Comparison of ENCODE assay signal across 20 cellular contexts in the genomic region with DNA sequence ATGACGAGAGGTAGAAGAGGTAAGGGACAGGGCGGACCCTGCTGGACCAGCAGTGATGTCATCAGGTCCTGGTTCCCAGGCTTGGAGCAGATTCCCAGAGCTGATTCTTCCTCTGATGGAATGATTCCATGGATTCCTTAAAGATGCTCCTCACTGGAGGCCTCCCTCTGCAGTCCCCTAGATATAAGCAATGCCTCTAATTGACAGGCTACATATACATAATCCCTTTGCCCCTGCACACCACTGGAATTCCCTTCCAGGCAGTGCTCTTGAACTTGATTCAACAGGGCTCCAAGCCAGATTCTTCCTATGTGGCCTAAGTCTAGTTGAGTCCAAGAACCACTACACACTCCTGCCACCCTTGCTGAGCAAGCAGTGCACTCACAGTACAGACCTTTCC. TPM values are rescaled to one million over a fixed set of nuclear protein-coding genes. Genes with fewer than 3 reads are reported as not detected.
DNase-seq lines count a peak whose midpoint lies in the region; ATAC-seq, FAIRE-seq and TF ChIP-seq lines count a peak whose summit lies in the region.
"Had no signal": no experiment of that assay in that cellular context is flagged by ENCODE, and none has a peak within 500 bp of the region (broad histone marks: within the 10 kb centered on the region; RNA-seq: fewer than 3 reads in every experiment).

No MANE protein-coding gene starts in this region.

- H3K14ac ChIP-seq in IMR-90 (replicated peaks; ENCODE audit: low read depth, low read length) = peak overlapping the region; percentile 81
- no peak overlapping the region for H3K14ac ChIP-seq in H1 (ENCODE audit: insufficient read length)

- H3K23me2 ChIP-seq in H1 (ENCODE audit: low read depth, low read length) = no peaks in the 10 kb centered on the region

- no peak overlapping the region for H3K27ac Mint-ChIP-seq in activated CD4-positive, alpha-beta memory T cell treated with anti-CD3 and anti-CD28 coated beads, Interleukin-2, amount 10 ng/mL, durations not matched to agents 7 days and 5 days
- H3K27ac Mint-ChIP-seq: CD4-positive, alpha-beta memory T cell had no signal

- H4K8ac ChIP-seq in IMR-90 (ENCODE audit: low read depth in 2 of 2, low read length in 2 of 2) = peak overlapping the region in 1 of 2 experiments; percentile 8; a peak in 1 of 4 replicates
- H4K8ac ChIP-seq in H1 (ENCODE audit: extremely low read depth, insufficient read depth, low read length) = no peak overlapping the region
- H4K8ac ChIP-seq in mesendoderm (ENCODE audit: low read depth, low read length) = no peak overlapping the region

- peak overlapping the region; percentile 24; the same call in 1 of the 2 replicates for H3K23ac ChIP-seq in IMR-90 (ENCODE audit: low read depth, low read length)
- no peak overlapping the region for H3K23ac ChIP-seq in H1 (ENCODE audit: insufficient read length)
- no peak overlapping the region for H3K23ac ChIP-seq in mesendoderm (ENCODE audit: low read length)

- H2BK12ac ChIP-seq in H1 (ENCODE audit: low read depth, low read length) = 0 out of 2 replicates have a peak overlapping the region, but pooled peaks have one; percentile 4

- H3K4me1 Mint-ChIP-seq in activated CD4-positive, alpha-beta memory T cell treated with anti-CD3 and anti-CD28 coated beads, Interleukin-2, amount 10 ng/mL, durations not matched to agents 7 days and 5 days = no peaks in the 10 kb centered on the region
- H3K4me1 Mint-ChIP-seq: CD4-positive, alpha-beta memory T cell had no signal

- no peak overlapping the region for H3K9ac ChIP-seq in IMR-90 (ENCODE audit: low read depth, low read length)
- no peak overlapping the region for H3K9ac ChIP-seq in H1 (replicated peaks in 1 of 4; ENCODE audit: extremely low read depth in 1 of 4, low read depth in 3 of 4, low read length in 3 of 4)
- no peak overlapping the region for H3K9ac ChIP-seq in mesendoderm (ENCODE audit: low read length)

- POLR2A ChIA-PET in AG04450 (lab: Yijun Ruan, JAX) = no interaction called here
- POLR2A ChIA-PET in IMR-90 (lab: Charles Lee; ENCODE audit: unreplicated experiment) = no interaction called here
- POLR2A ChIA-PET in H1 (lab: Charles Lee; ENCODE audit: partially characterized antibody) = no interaction called here
- POLR2A ChIA-PET in activated CD4-positive, alpha-beta memory T cell treated with anti-CD3 and anti-CD28 coated beads, Interleukin-2, amount 10 ng/mL, durations not matched to agents 7 days and 5 days (lab: Charles Lee) = no interaction called here

- H2AK9ac ChIP-seq in IMR-90 (replicated peaks; ENCODE audit: low read depth, low read length, poor library complexity) = peak overlapping the region; percentile 44

- H3K18ac ChIP-seq in IMR-90 (ENCODE audit: low read depth, low read length) (peak overlapping the region; percentile 70; the same call in 1 of the 2 replicates), H1 (ENCODE audit: extremely low read depth, low read length) (no peak overlapping the region), mesendoderm (ENCODE audit: low read length) (no peak overlapping the region)

- H2BK5ac ChIP-seq in IMR-90 (ENCODE audit: low read depth, low read length, poor library complexity, severe bottlenecking) = peak overlapping the region; percentile 5
- H2BK5ac ChIP-seq in H1 (ENCODE audit: low read depth, low read length) = no peak overlapping the region
- no peak overlapping the region for H2BK5ac ChIP-seq in mesendoderm (ENCODE audit: low read length)

- dilution Hi-C loops in IMR-90 (cut with HindIII; ENCODE audit: low sequenced_read_pairs, unreplicated experiment) = no loop called here

- no peaks in the 10 kb centered on the region for H3K36me3 Mint-ChIP-seq in activated CD4-positive, alpha-beta memory T cell treated with anti-CD3 and anti-CD28 coated beads, Interleukin-2, amount 10 ng/mL, durations not matched to agents 7 days and 5 days (ENCODE audit: low read depth)
- H3K36me3 Mint-ChIP-seq: CD4-positive, alpha-beta memory T cell had no signal

- H2BK120ac ChIP-seq in IMR-90 (ENCODE audit: low read depth, low read length) (peak overlapping the region; percentile 64), H1 (replicated peaks; ENCODE audit: low read depth, low read length) (no peak overlapping the region), mesendoderm (ENCODE audit: low read depth, low read length) (no peak overlapping the region)

- H3K79me2 ChIP-seq in H1 (ENCODE audit: control insufficient read depth in 1 of 2, insufficient read depth in 2 of 2, low read length in 2 of 2) (no peaks in the 10 kb centered on the region), mesendoderm (ENCODE audit: control insufficient read depth, insufficient read depth, low read length) (no peaks in the 10 kb centered on the region)

- BruUV-seq in IMR-90 (replicated peaks; lab: Mats Ljungman, UMichigan) = no TSS peak

- H2BK15ac ChIP-seq in IMR-90 (ENCODE audit: low read depth, low read length) (0 out of 3 replicates have a peak overlapping the region, but pooled peaks have one; percentile 49), H1 (ENCODE audit: low read length) (no peak overlapping the region), mesendoderm (replicated peaks; ENCODE audit: low read depth) (no peak overlapping the region)

- H2AK5ac ChIP-seq in IMR-90 (ENCODE audit: low read depth, low read length) (peak overlapping the region; percentile 83; the same call in 1 of the 2 replicates), H1 (ENCODE audit: low read depth, low read length) (no peak overlapping the region), mesendoderm (ENCODE audit: low read length) (no peak overlapping the region)

- H3K79me1 ChIP-seq in IMR-90 (ENCODE audit: low read depth in 1 of 2, low read length in 2 of 2) (no peaks in the 10 kb centered on the region), H1 (ENCODE audit: low read depth, low read length) (no peaks in the 10 kb centered on the region), mesendoderm (ENCODE audit: low read length) (no peaks in the 10 kb centered on the region)

- no CpG with 5 or more reads among the region's 2 CpGs for WGBS in IMR-90 (ENCODE audit: extremely low coverage in 2 of 2, insufficient read length in 1 of 2), 2 experiments
- WGBS in H1 (ENCODE audit: extremely low coverage in 1 of 2, insufficient coverage in 1 of 2, insufficient read length in 1 of 2, insufficient replicate concordance in 2 of 2, low coverage in 1 of 2, low lambda C conversion rate in 2 of 2, missing lambda C conversion rate in 1 of 2), 2 experiments = 100% methylated on average over 2 of the region's 2 CpGs; no CpG with 5 or more reads in 1 of the 2 experiments
- no CpG with 5 or more reads among the region's 2 CpGs for WGBS in mesendoderm (ENCODE audit: extremely low coverage, insufficient coverage, low lambda C conversion rate)

- TF ChIP-seq EP300 in H1 (IDR thresholded peaks at IDR 0.05; ENCODE audit: borderline replicate concordance in 1 of 2, low read depth in 2 of 2, low read length in 2 of 2) = no peak

- H3K36me3 ChIP-seq in IMR-90 (ENCODE audit: control insufficient read depth, insufficient read depth, low read length) (no peaks in the 10 kb centered on the region), H1 (ENCODE audit: control insufficient read depth in 2 of 4, insufficient read depth in 4 of 4, low read length in 3 of 4) (no peaks in the 10 kb centered on the region), mesendoderm (ENCODE audit: control insufficient read depth, insufficient read depth, low read length) (no peaks in the 10 kb centered on the region)
- H3K36me3 ChIP-seq: BE2C, HAP-1 had no signal

- no peak overlapping the region for H3K4me2 ChIP-seq in IMR-90 (ENCODE audit: low read depth, low read length)
- H3K4me2 ChIP-seq in H1 (ENCODE audit: insufficient read depth in 1 of 2, low read depth in 2 of 2, low read length in 2 of 2) = no peak overlapping the region
- H3K4me2 ChIP-seq in mesendoderm (ENCODE audit: low read length) = no peak overlapping the region

- no peak overlapping the region for H3K4me3 Mint-ChIP-seq in activated CD4-positive, alpha-beta memory T cell treated with anti-CD3 and anti-CD28 coated beads, Interleukin-2, amount 10 ng/mL, durations not matched to agents 7 days and 5 days
- H3K4me3 Mint-ChIP-seq: CD4-positive, alpha-beta memory T cell had no signal

- TF ChIP-seq CTCF in AG04450 (IDR thresholded peaks at IDR 0.05; ENCODE audit: low read depth, low read length) (no peak), IMR-90 (conservative IDR thresholded peaks at IDR 0.05; ENCODE audit: low read depth, low read length) (no peak), H1 (IDR thresholded peaks at IDR 0.05; ENCODE audit: control extremely low read depth in 1 of 3, insufficient read depth in 1 of 3, low read depth in 1 of 3, low read length in 3 of 3) (no peak), foreskin fibroblast (IDR thresholded peaks at IDR 0.05; ENCODE audit: low read depth, low read length) (no peak)

- in situ Hi-C loops in IMR-90 (cut with MboI; ENCODE audit: low sequenced_read_pairs) = no loop called here

- peak overlapping the region; percentile 58 for H2AFZ ChIP-seq in IMR-90 (replicated peaks; ENCODE audit: low read length, poor library complexity)
- H2AFZ ChIP-seq in H1 (ENCODE audit: low read length) = 0 out of 2 replicates have a peak overlapping the region, but pooled peaks have one; percentile 6

- peaks cover 11% of the 10 kb centered on the region for H3K4me1 ChIP-seq in IMR-90 (ENCODE audit: control insufficient read depth, insufficient read depth, low read length)
- H3K4me1 ChIP-seq in H1 (replicated peaks in 1 of 4; ENCODE audit: control insufficient read depth in 3 of 4, insufficient read depth in 4 of 4, low read length in 3 of 4) = no peaks in the 10 kb centered on the region
- H3K4me1 ChIP-seq in mesendoderm (ENCODE audit: control insufficient read depth, low read depth, low read length) = no peaks in the 10 kb centered on the region
- H3K4me1 ChIP-seq: BE2C, HAP-1 had no signal

- H3K27me3 ChIP-seq in AG04450 (ENCODE audit: control insufficient read depth, insufficient read depth, low read length) (peaks cover 4% of the 10 kb centered on the region), IMR-90 (ENCODE audit: control insufficient read depth, insufficient read depth, low read length) (no peaks in the 10 kb centered on the region), H1 (replicated peaks in 1 of 4; ENCODE audit: control insufficient read depth in 3 of 4, extremely low read depth in 1 of 4, insufficient read depth in 3 of 4, low read length in 3 of 4) (no peaks in the 10 kb centered on the region), mesendoderm (ENCODE audit: insufficient read depth, low read length, poor library complexity) (no peaks in the 10 kb centered on the region)
- H3K27me3 ChIP-seq: BE2C had no signal

- peaks cover 11% of the 10 kb centered on the region for H3K27me3 Mint-ChIP-seq in activated CD4-positive, alpha-beta memory T cell treated with anti-CD3 and anti-CD28 coated beads, Interleukin-2, amount 10 ng/mL, durations not matched to agents 7 days and 5 days

- H3K27ac ChIP-seq in AG04450 (ENCODE audit: low read depth, low read length) (no peak overlapping the region), IMR-90 (ENCODE audit: insufficient read depth, low read length) (no peak overlapping the region), H1 (ENCODE audit: low read depth, low read length) (no peak overlapping the region), mesendoderm (ENCODE audit: low read depth, low read length) (no peak overlapping the region)
- H3K27ac ChIP-seq: C4-2B had no signal

- TF ChIP-seq POLR2A in IMR-90 (IDR thresholded peaks at IDR 0.05; ENCODE audit: low read depth, low read length) = no peak
- no peak for TF ChIP-seq POLR2A in H1 (IDR thresholded peaks at IDR 0.05; ENCODE audit: control extremely low read depth in 1 of 2, low read depth in 2 of 2, low read length in 2 of 2)

- peak overlapping the region; percentile 31; the same call in 1 of the 2 replicates for H3K56ac ChIP-seq in IMR-90 (ENCODE audit: extremely low read depth, insufficient read depth, low read length)
- H3K56ac ChIP-seq in H1 (replicated peaks; ENCODE audit: insufficient read length, low read depth, low read length) = no peak overlapping the region
- H3K56ac ChIP-seq in mesendoderm (ENCODE audit: low read length) = no peak overlapping the region

- TF ChIP-seq RAD21 in IMR-90 (IDR thresholded peaks at IDR 0.05; ENCODE audit: low read length) = no peak
- no peak for TF ChIP-seq RAD21 in H1 (IDR thresholded peaks at IDR 0.05 in 1 of 2, conservative IDR thresholded peaks at IDR 0.05 in 1 of 2; ENCODE audit: low read depth in 2 of 2, low read length in 2 of 2)

- peak overlapping the region; percentile 31 for H2BK20ac ChIP-seq in IMR-90 (ENCODE audit: low read depth, low read length)
- H2BK20ac ChIP-seq in H1 (ENCODE audit: low read length) = no peak overlapping the region

- H4K5ac ChIP-seq in IMR-90 (ENCODE audit: low read depth, low read length) (no peak overlapping the region), H1 (ENCODE audit: insufficient read length, low read depth, low read length) (no peak overlapping the region), mesendoderm (ENCODE audit: low read length) (no peak overlapping the region)

- H4K20me1 ChIP-seq in IMR-90 (ENCODE audit: insufficient read depth, low read length) (no peaks in the 10 kb centered on the region), H1 (replicated peaks in 1 of 2; ENCODE audit: control insufficient read depth in 1 of 2, insufficient read depth in 2 of 2, low read length in 2 of 2) (no peaks in the 10 kb centered on the region)

- intact Hi-C loops in IMR-90 (cut with micrococcal nuclease) = no loop called here

- peak overlapping the region; percentile 71 for H3K4ac ChIP-seq in IMR-90 (ENCODE audit: low read depth, low read length)
- no peak overlapping the region for H3K4ac ChIP-seq in H1 (replicated peaks; ENCODE audit: insufficient read length, low read depth, low read length)
- H3K4ac ChIP-seq in mesendoderm (ENCODE audit: low read depth, low read length) = no peak overlapping the region

- CTCF ChIA-PET in AG04450 (lab: Charles Lee) (interaction anchor here (1.1 to 1.5 kb wide), 2 partner anchors 55 to 191 kb away, joined by 3 to 5 read pairs; no protein-coding TSS in a partner anchor), IMR-90 (lab: Yijun Ruan, JAX) (interaction anchor here (1.3 kb wide), 1 partner anchor 9 kb away, joined by 5 read pairs; no protein-coding TSS in a partner anchor), H1 (lab: Charles Lee; ENCODE audit: partially characterized antibody) (interaction anchor here (1.0 to 2.5 kb wide), 2 partner anchors 19 to 191 kb away, joined by 3 to 7 read pairs; no protein-coding TSS in a partner anchor)
- CTCF ChIA-PET in activated CD4-positive, alpha-beta memory T cell treated with anti-CD3 and anti-CD28 coated beads, Interleukin-2, amount 10 ng/mL, durations not matched to agents 7 days and 5 days (lab: Charles Lee) = no interaction called here

- peak; percentile 1 for DNase-seq in AG04450 (ENCODE audit: low read depth, low spot score)
- peak; percentile 55 for DNase-seq in IMR-90
- no peak for DNase-seq in H1 (ENCODE audit: low read depth in 1 of 2, low spot score in 2 of 2)
- peak; percentile 13 for DNase-seq in mesendoderm
- DNase-seq in foreskin fibroblast = no peak
- no peak for DNase-seq in activated CD4-positive, alpha-beta memory T cell treated with anti-CD3 and anti-CD28 coated beads, Interleukin-2, amount 10 ng/mL, durations not matched to agents 7 days and 5 days
- DNase-seq: ACHN; BE2C; CD4-positive, alpha-beta memory T cell; DMS79; GDM1; GOT3 had no signal

- no peaks in the 10 kb centered on the region for H3K9me3 Mint-ChIP-seq in activated CD4-positive, alpha-beta memory T cell treated with anti-CD3 and anti-CD28 coated beads, Interleukin-2, amount 10 ng/mL, durations not matched to agents 7 days and 5 days

- H3K4me3 ChIP-seq in AG04450 (ENCODE audit: low read depth, low read length) (no peak overlapping the region), IMR-90 (ENCODE audit: insufficient read depth, low read depth, low read length) (no peak overlapping the region), H1 (ENCODE audit: extremely low read depth in 1 of 4, insufficient read depth in 2 of 4, low read depth in 3 of 4, low read length in 4 of 4) (no peak overlapping the region), mesendoderm (ENCODE audit: low read length) (no peak overlapping the region), foreskin fibroblast (ENCODE audit: low read depth in 1 of 2, low read length in 2 of 2) (no peak overlapping the region)
- H3K4me3 ChIP-seq: HAP-1, K562 had no signal

- no peaks in the 10 kb centered on the region; the same call in 1 of the 2 replicates for H3K9me3 ChIP-seq in AG04450 (ENCODE audit: control insufficient read depth, insufficient read depth, low read length)
- no peaks in the 10 kb centered on the region for H3K9me3 ChIP-seq in IMR-90 (ENCODE audit: control insufficient read depth, insufficient read depth, low read length)
- 0 out of 4 replicates have a peak, but pooled peaks cover 0 to 2% of the 10 kb centered on the region in 2 experiments for H3K9me3 ChIP-seq in H1 (ENCODE audit: insufficient read depth in 2 of 2, low read depth in 1 of 2, low read length in 1 of 2)
- H3K9me3 ChIP-seq: BE2C, HAP-1 had no signal

- FAIRE-seq in H1 (lab: Jason Lieb, UNC) = no peak
- FAIRE-seq: GM12892, GM19239, HTR-8/SVneo, K562 had no signal

- H3K9me1 ChIP-seq in IMR-90 (ENCODE audit: insufficient read depth, low read length) = peaks cover 10% of the 10 kb centered on the region; the same call in 1 of the 2 replicates

- H4K91ac ChIP-seq in IMR-90 (ENCODE audit: insufficient read depth, low read depth, low read length) = peak overlapping the region; percentile 80
- no peak overlapping the region for H4K91ac ChIP-seq in H1 (replicated peaks; ENCODE audit: insufficient read length, low read length)

- ATAC-seq in IMR-90 (ENCODE audit: low read depth) (peak; percentile 65), HG02642 (IDR thresholded peaks at IDR 0.05; ENCODE audit: poor library complexity, unreplicated experiment) (no peak), HG02981 (IDR thresholded peaks at IDR 0.05; ENCODE audit: unreplicated experiment) (no peak)
- ATAC-seq: K562 had no signal

RNA-seq across cellular contexts. Expression of gene L3MBTL3, which starts 52.3 kb away (rescaled TPM):
- polyA plus RNA-seq in AG04450 (2011; rRNA removed) = 17.0 and 23.2 TPM in 2 replicates
- polyA minus RNA-seq in AG04450 (2011; rRNA and poly(A)+ RNA removed) = 8.6 and 9.3 TPM in 2 replicates
- 7.2 and 14.4 TPM in 2 replicates for total RNA-seq in IMR-90 (2012; rRNA removed)
- polyA plus RNA-seq in IMR-90 (2012; rRNA removed) = 8.4 and 10.9 TPM in 2 replicates
- polyA plus RNA-seq in IMR-90 (2012; cell fraction: cytosol; rRNA removed) = 0.79 and 3.6 TPM in 2 replicates
- 1.4 and 22.5 TPM in 2 replicates for polyA plus RNA-seq in IMR-90 (2012; cell fraction: nucleus; rRNA removed; ENCODE audit: low replicate concordance)
- 15.8 and 17.2 TPM in 2 replicates for total RNA-seq in H1 (2021; fragmentation: NEBNext Ultra II Directional; extraction: Animal tissue kit (Norgen Biotek cat#: 25700))
- polyA plus RNA-seq in H1 (2011; rRNA removed) = 3.7 and 3.9 TPM in 2 replicates
- polyA plus RNA-seq in H1 (2011; cell fraction: cytosol; rRNA removed) = 8.4 TPM
- 3.9 TPM for polyA plus RNA-seq in H1 (2011; cell fraction: nucleus; rRNA removed)
- polyA plus RNA-seq in H1 (2012, experiment 1 of 2) = 9.7 to 11.5 TPM (median 10.4 TPM) in 4 replicates
- 0.51 TPM for polyA plus RNA-seq in H1 (2012, experiment 2 of 2)
- 5.8 TPM for polyA plus RNA-seq in H1 (2013, experiment 1 of 2)
- 6.3 TPM for polyA plus RNA-seq in H1 (2013, experiment 2 of 2)
- polyA minus RNA-seq in H1 (2011; rRNA and poly(A)+ RNA removed) = 5.7 and 9.1 TPM in 2 replicates
- polyA minus RNA-seq in H1 (2011; cell fraction: cytosol; rRNA and poly(A)+ RNA removed) = 5.9 TPM
- polyA minus RNA-seq in H1 (2011; cell fraction: nucleus; rRNA and poly(A)+ RNA removed) = 26.6 TPM
- polyA plus RNA-seq in mesendoderm (2013, experiment 1 of 2) = 8.4 TPM
- 8.1 TPM for polyA plus RNA-seq in mesendoderm (2013, experiment 2 of 2)
- 10 to 100 TPM; 15.0 to 16.9 TPM for total RNA-seq in activated CD4-positive, alpha-beta memory T cell treated with anti-CD3 and anti-CD28 coated beads, Interleukin-2, amount 10 ng/mL, durations not matched to agents 7 days and 5 days

Comparison
In these comparisons a context has a peak if more than half of its experiments do, and no peak if none do; other contexts are left out.
1. DNase-seq: peak in AG04450 (single experiment), IMR-90 (single experiment) and mesendoderm (single experiment); none in H1 (0 of 2), foreskin fibroblast (0 of 2) and activated CD4-positive, alpha-beta memory T cell treated with anti-CD3 and anti-CD28 coated beads, Interleukin-2, amount 10 ng/mL, durations not matched to agents 7 days and 5 days (single experiment).